Comparison of ENCODE assay signal across 8 cellular contexts in the genomic region with DNA sequence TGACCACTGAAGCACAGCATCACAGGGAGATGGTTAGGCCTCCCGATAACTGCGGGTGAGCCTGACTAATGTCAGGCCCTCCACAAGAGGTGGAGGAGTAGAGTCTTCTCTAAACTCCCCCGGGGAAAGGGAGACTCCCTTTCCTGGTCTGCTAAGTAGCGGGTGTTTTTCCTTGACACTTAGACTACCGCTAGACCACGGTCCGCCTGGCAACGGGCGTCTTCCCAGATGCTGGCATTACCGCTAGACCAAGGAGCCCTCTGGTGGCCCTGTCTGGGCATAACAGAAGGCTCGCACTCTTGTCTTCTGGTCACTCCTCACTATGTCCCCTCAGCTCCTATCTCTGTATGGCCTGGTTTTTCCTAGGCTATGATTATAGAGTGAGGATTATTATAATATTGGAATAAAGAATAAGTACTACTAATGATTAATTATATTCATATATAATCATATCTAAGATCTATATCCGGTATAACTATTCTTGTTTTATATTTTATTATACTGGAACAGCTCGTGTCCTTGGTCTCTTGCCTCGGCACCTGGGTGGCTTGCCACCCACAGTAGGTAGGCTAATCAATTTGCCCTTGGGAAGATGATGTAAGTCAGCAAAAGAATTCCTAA. TPM values are rescaled to one million over a fixed set of nuclear protein-coding genes. Genes with fewer than 3 reads are reported as not detected.
DNase-seq lines count a peak whose midpoint lies in the region; ATAC-seq and TF ChIP-seq lines count a peak whose summit lies in the region.
"Not testable (repeated sequence)": the region's sequence is repeated elsewhere in the genome, so short reads cannot be mapped to it uniquely, and the experiment has no call there.

No MANE protein-coding gene starts in this region.

- not testable (repeated sequence) for H3K9me3 Mint-ChIP-seq in Caco-2 (ENCODE audit: unreplicated experiment)

- not testable (repeated sequence) for H3K4me1 Mint-ChIP-seq in Caco-2 (ENCODE audit: low read depth, unreplicated experiment)

- not testable (repeated sequence) for ATAC-seq in heart left ventricle

- WGBS in SK-N-SH (ENCODE audit: low lambda C conversion rate), result 49% methylated on average over 14 of the region's 14 CpGs
- WGBS in heart left ventricle, 4 donors, result 48 to 54% (median 51%) methylated on average over 13 to 14 of the region's 14 CpGs
- WGBS in thyroid gland, 2 donors, result 46 to 51% methylated on average over 14 of the region's 14 CpGs

- intact Hi-C loops in Caco-2 (cut with micrococcal nuclease; ENCODE audit: unreplicated experiment), result loop anchor here (5.0 kb wide), 1 partner anchor 128 kb away; the partner anchor contains the start of gene LRRC37B
- intact Hi-C loops in heart left ventricle (cut with DNase I), result loop anchor here in 5 of 10 donors (2.0 to 10.0 kb wide), 3 partner anchors 35 to 131 kb away; partner anchors contain the start of gene LRRC37B (in 4 of the 5)
- intact Hi-C loops in thyroid gland (cut with DNase I), result not testable (repeated sequence)

- H3K9me3 ChIP-seq in Caco-2, SK-N-SH, neutrophil, thyroid gland: not testable (repeated sequence)
- peaks cover 0 to 18% (median 0%) of the 10 kb centered on the region in 12 donors for H3K9me3 ChIP-seq in heart left ventricle

- not testable (repeated sequence) for H2AFZ ChIP-seq in SK-N-SH (ENCODE audit: low read depth)

- TF ChIP-seq RAD21 in SK-N-SH (IDR thresholded peaks at IDR 0.05; ENCODE audit: low read length), result peak; percentile 10; the same call in 1 of the 2 replicates

- H3K27ac Mint-ChIP-seq in Caco-2 (ENCODE audit: unreplicated experiment), result not testable (repeated sequence)

- not testable (repeated sequence) for H3K27ac ChIP-seq in SK-N-SH (ENCODE audit: low read depth in 2 of 2, low read length in 1 of 2); heart left ventricle; neutrophil; thyroid gland

- not testable (repeated sequence) for TF ChIP-seq EP300 in SK-N-SH (IDR thresholded peaks at IDR 0.05; ENCODE audit: borderline replicate concordance in 1 of 2, low read depth in 1 of 2, low read length in 1 of 2)

- not testable (repeated sequence) for H3K4me1 ChIP-seq in Caco-2; SK-N-SH (ENCODE audit: control insufficient read depth in 1 of 2, insufficient read depth in 2 of 2, low read depth in 1 of 2, low read length in 1 of 2); neutrophil (ENCODE audit: control insufficient read depth in 1 of 2, insufficient read depth in 1 of 2, low read depth in 1 of 2, low read length in 1 of 2); thyroid gland
- peaks cover 0 to 16% (median 1%) of the 10 kb centered on the region in 12 donors for H3K4me1 ChIP-seq in heart left ventricle

- TF ChIP-seq CTCF in Caco-2 (IDR thresholded peaks at IDR 0.05; ENCODE audit: insufficient read depth in 1 of 2, low read depth in 1 of 2, low read length in 1 of 2, severe bottlenecking in 1 of 2, unreplicated experiment in 1 of 2) (peak in 1 of 2 experiments; percentile 47), SK-N-SH (IDR thresholded peaks at IDR 0.05) (peak; percentile 62), cardiac fibroblast (IDR thresholded peaks at IDR 0.05; ENCODE audit: low read depth, low read length) (peak; percentile 19), heart left ventricle (IDR thresholded peaks at IDR 0.05) (peak in 10 of 12 donors; percentile 20 to 48 (median 34)), neutrophil (IDR thresholded peaks at IDR 0.05) (peak; percentile 39), thyroid gland (IDR thresholded peaks at IDR 0.05) (peak in 3 of 6 experiments; percentile 42 to 46 (median 42))

- H3K9me2 ChIP-seq in SK-N-SH, result not testable (repeated sequence)

- not testable (repeated sequence) for H3K4me2 ChIP-seq in SK-N-SH

- not testable (repeated sequence) for H3K36me3 Mint-ChIP-seq in Caco-2 (ENCODE audit: insufficient read depth, unreplicated experiment)

- H3K79me2 ChIP-seq in SK-N-SH (ENCODE audit: insufficient read depth), result not testable (repeated sequence)

- H3K27me3 ChIP-seq in Caco-2 (replicated peaks; ENCODE audit: control insufficient read depth, insufficient read depth, low read length); SK-N-SH (ENCODE audit: insufficient read depth); heart left ventricle; neutrophil; thyroid gland: not testable (repeated sequence)

- H3K36me3 ChIP-seq in Caco-2 (ENCODE audit: control insufficient read depth, insufficient read depth, low read length); SK-N-SH (replicated peaks in 1 of 2; ENCODE audit: control insufficient read depth in 1 of 2, insufficient read depth in 2 of 2, low read length in 1 of 2); heart left ventricle; neutrophil; thyroid gland: not testable (repeated sequence)

- POLR2A ChIA-PET in Caco-2 (lab: Charles Lee); SK-N-SH (lab: Yijun Ruan, JAX): not testable (repeated sequence)

- not testable (repeated sequence) for H3K27me3 Mint-ChIP-seq in Caco-2 (ENCODE audit: insufficient read depth, unreplicated experiment)

- H3K4me3 ChIP-seq in Caco-2 (ENCODE audit: low read depth, low read length); SK-N-SH (ENCODE audit: low read depth in 2 of 2, low read length in 1 of 2); cardiac fibroblast (replicated peaks in 1 of 2; ENCODE audit: low read depth in 2 of 2, low read length in 2 of 2); heart left ventricle; neutrophil (ENCODE audit: low read depth in 1 of 2, low read length in 1 of 2); thyroid gland (replicated peaks in 1 of 3): not testable (repeated sequence)

- DNase-seq in Caco-2 (peak; percentile 46 to 51), LHCN-M2 (ENCODE audit: low read depth) (peak; percentile 21), cardiac fibroblast (ENCODE audit: low read depth in 2 of 2) (peak; percentile 43 to 44), heart left ventricle (peak in 1 of 5 donors; percentile 61), thyroid gland (peak; percentile 47 to 61)
- not testable (repeated sequence) for DNase-seq in SK-N-SH
- peak; percentile 61 to 68 for DNase-seq in activated T-cell treated with anti-CD3 and anti-CD28 coated beads, Interleukin-2, amount 50 U/mL, for 48 hours

- not testable (repeated sequence) for H3F3A ChIP-seq in SK-N-SH (replicated peaks; ENCODE audit: insufficient read depth)

- not testable (repeated sequence) for H3K9ac ChIP-seq in SK-N-SH

- H3K4me3 Mint-ChIP-seq in Caco-2 (ENCODE audit: unreplicated experiment), result not testable (repeated sequence)

- not testable (repeated sequence) for BruUV-seq in Caco-2 (replicated peaks; lab: Mats Ljungman, UMichigan)

- CTCF ChIA-PET in Caco-2 (lab: Charles Lee), result not testable (repeated sequence)
- CTCF ChIA-PET in SK-N-SH (lab: Yijun Ruan, JAX), result interaction anchor here (0.6 to 2.2 kb wide), 3 partner anchors 127 to 203 kb away, joined by 3 to 9 read pairs (median 3); partner anchors contain the start of gene LRRC37B

- TF ChIP-seq POLR2A in heart left ventricle (IDR thresholded peaks at IDR 0.05); thyroid gland (IDR thresholded peaks at IDR 0.05): not testable (repeated sequence)

- not testable (repeated sequence) for H4K20me1 ChIP-seq in SK-N-SH (ENCODE audit: insufficient read depth)

RNA-seq across cellular contexts. Expression of gene RHOT1, which starts 6.7 kb away (rescaled TPM):
- total RNA-seq in Caco-2 (2022) (31.8 and 33.3 TPM in 2 replicates), LHCN-M2 (2014; rRNA removed) (25.9 and 28.5 TPM in 2 replicates), heart left ventricle (10 to 100 TPM; 41.5 to 76.8 (median 54.4) TPM), thyroid gland (10 to 100 TPM; 45.1 to 59.1 (median 51.4) TPM)
- polyA plus RNA-seq in LHCN-M2 (2012), result 11.3 TPM
- polyA plus RNA-seq in SK-N-SH (2012; rRNA removed) (25.0 and 36.1 TPM in 2 replicates), heart left ventricle (10 to 100 TPM; 43.5 to 53.5 TPM)
- polyA plus RNA-seq in SK-N-SH (2012; cell fraction: cytosol; rRNA removed), result 39.7 and 42.9 TPM in 2 replicates
- 11.5 and 30.5 TPM in 2 replicates for polyA plus RNA-seq in SK-N-SH (2012; cell fraction: nucleus; rRNA removed)
